28 cellular contexts compared by ENCODE assay signal in genomic region chr6:148850936-148851335, GRCh38.
"Had no signal": no experiment of that assay in that cellular context is flagged by ENCODE, and none has a peak within 500 bp of the region (broad histone marks: within the 10 kb centered on the region; RNA-seq: fewer than 3 reads in every experiment).

No MANE protein-coding gene starts in this region.

- H3K27me3 Mint-ChIP-seq: activated CD8-positive, alpha-beta T cell treated with anti-CD3 and anti-CD28 coated beads for 36 hours; activated T-helper 17 cell treated with anti-CD3 and anti-CD28 coated beads, Interleukin-2, amount 50 U/mL, for 72 hours; T-helper 17 cell had no signal

- H3K27ac ChIP-seq: adrenal gland, epithelial cell of prostate had no signal

- H3K4me3 Mint-ChIP-seq: activated CD8-positive, alpha-beta T cell treated with anti-CD3 and anti-CD28 coated beads for 36 hours; activated naive CD4-positive, alpha-beta T cell treated with anti-CD3 and anti-CD28 coated beads for 36 hours; activated naive CD4-positive, alpha-beta T cell treated with anti-CD3 and anti-CD28 coated beads, Interleukin-2, amount 50 U/mL, for 24 hours; activated naive CD8-positive, alpha-beta T cell treated with anti-CD3 and anti-CD28 coated beads for 36 hours; activated naive CD8-positive, alpha-beta T cell treated with anti-CD3 and anti-CD28 coated beads, Interleukin-2, amount 50 U/mL, for 24 hours; activated T-cell treated with anti-CD3 and anti-CD28 coated beads, Interleukin-2, amount 50 U/mL, for 4 hours; activated T-helper 17 cell treated with anti-CD3 and anti-CD28 coated beads, Interleukin-2, amount 50 U/mL, for 72 hours; T-helper 17 cell; T-helper 2 cell treated with Interferon-gamma antibody and Interleukin-4, amounts not matched to agents 5 μg/mL and 100 μg/mL, for 36 hours had no signal

- H3K9me3 Mint-ChIP-seq: activated CD8-positive, alpha-beta T cell treated with anti-CD3 and anti-CD28 coated beads for 36 hours; activated naive CD4-positive, alpha-beta T cell treated with anti-CD3 and anti-CD28 coated beads for 36 hours; activated naive CD4-positive, alpha-beta T cell treated with anti-CD3 and anti-CD28 coated beads, Interleukin-2, amount 50 U/mL, for 24 hours; activated naive CD8-positive, alpha-beta T cell treated with anti-CD3 and anti-CD28 coated beads for 36 hours; activated naive CD8-positive, alpha-beta T cell treated with anti-CD3 and anti-CD28 coated beads, Interleukin-2, amount 50 U/mL, for 24 hours; activated T-cell treated with anti-CD3 and anti-CD28 coated beads, Interleukin-2, amount 50 U/mL, for 4 hours; T-helper 2 cell treated with Interferon-gamma antibody and Interleukin-4, amounts not matched to agents 5 μg/mL and 100 μg/mL, for 36 hours had no signal

- H3K4me1 Mint-ChIP-seq: activated naive CD4-positive, alpha-beta T cell treated with anti-CD3 and anti-CD28 coated beads, Interleukin-2, amount 50 U/mL, for 24 hours had no signal

- DNase-seq: activated CD4-positive, alpha-beta T cell treated with anti-CD3 and anti-CD28 coated beads for 48 hours; activated CD4-positive, alpha-beta T cell treated with anti-CD3 and anti-CD28 coated beads, Interleukin-2, amount 50 U/mL, for 1 hour; activated CD4-positive, alpha-beta T cell treated with anti-CD3 and anti-CD28 coated beads, Interleukin-2, amount 50 U/mL, for 48 hours; activated CD8-positive, alpha-beta memory T cell treated with anti-CD3 and anti-CD28 coated beads for 24 hours; activated CD8-positive, alpha-beta T cell treated with anti-CD3 and anti-CD28 coated beads for 36 hours; activated effector memory CD4-positive, alpha-beta T cell treated with anti-CD3 and anti-CD28 coated beads, Interleukin-2, amount 50 U/mL, for 16 hours; activated naive CD4-positive, alpha-beta T cell treated with anti-CD3 and anti-CD28 coated beads for 36 hours; activated naive CD8-positive, alpha-beta T cell treated with anti-CD3 and anti-CD28 coated beads for 36 hours; activated naive CD8-positive, alpha-beta T cell treated with anti-CD3 and anti-CD28 coated beads, Interleukin-2, amount 50 U/mL, for 24 hours; activated T-cell treated with anti-CD3 and anti-CD28 coated beads, Interleukin-2, amount 50 U/mL, for 4 hours; adrenal gland; amygdala; aorta; caudate nucleus; cortex of kidney; effector memory CD4-positive, alpha-beta T cell; foreskin fibroblast; head of caudate nucleus; hippocampal formation; T-helper 1 cell; T-helper 17 cell; T1000 had no signal

- ATAC-seq: activated CD4-positive, CD25-positive, alpha-beta regulatory T cell treated with anti-CD3 and anti-CD28 coated beads, Interleukin-2, amount 50 U/mL, for 24 hours; activated CD8-positive, alpha-beta T cell treated with anti-CD3 and anti-CD28 coated beads for 36 hours; activated naive CD8-positive, alpha-beta T cell treated with anti-CD3 and anti-CD28 coated beads, Interleukin-2, amount 50 U/mL, for 24 hours; activated T-cell treated with anti-CD3 and anti-CD28 coated beads, Interleukin-2, amount 50 U/mL, for 4 hours; activated T-helper 17 cell treated with anti-CD3 and anti-CD28 coated beads, Interleukin-2, amount 50 U/mL, for 72 hours; T-helper 17 cell had no signal

- H3K4me3 ChIP-seq: adrenal gland, body of pancreas had no signal

- H3K9me3 ChIP-seq: adrenal gland, body of pancreas had no signal

- H3K36me3 ChIP-seq: adrenal gland had no signal

- H3K27ac Mint-ChIP-seq: activated CD8-positive, alpha-beta T cell treated with anti-CD3 and anti-CD28 coated beads for 36 hours; activated naive CD4-positive, alpha-beta T cell treated with anti-CD3 and anti-CD28 coated beads for 36 hours; activated naive CD4-positive, alpha-beta T cell treated with anti-CD3 and anti-CD28 coated beads, Interleukin-2, amount 50 U/mL, for 24 hours; activated naive CD8-positive, alpha-beta T cell treated with anti-CD3 and anti-CD28 coated beads for 36 hours; activated naive CD8-positive, alpha-beta T cell treated with anti-CD3 and anti-CD28 coated beads, Interleukin-2, amount 50 U/mL, for 24 hours; activated T-helper 17 cell treated with anti-CD3 and anti-CD28 coated beads, Interleukin-2, amount 50 U/mL, for 72 hours; T-helper 17 cell; T-helper 2 cell treated with Interferon-gamma antibody and Interleukin-4, amounts not matched to agents 5 μg/mL and 100 μg/mL, for 36 hours had no signal

- H3K27me3 ChIP-seq: adrenal gland, body of pancreas had no signal

- H3K36me3 Mint-ChIP-seq: activated naive CD4-positive, alpha-beta T cell treated with anti-CD3 and anti-CD28 coated beads, Interleukin-2, amount 50 U/mL, for 24 hours; activated naive CD8-positive, alpha-beta T cell treated with anti-CD3 and anti-CD28 coated beads for 36 hours had no signal
